8 cellular contexts compared by ENCODE assay signal in genomic region chr19:36215276-36216171, GRCh38. TPM values are rescaled to one million over a fixed set of nuclear protein-coding genes. Genes with fewer than 3 reads are reported as not detected.
A peak's percentile ranks its signal among the peaks of the same experiment; 100 is the strongest.
DNase-seq lines count a peak whose midpoint lies in the region; ATAC-seq and TF ChIP-seq lines count a peak whose summit lies in the region.

No MANE protein-coding gene starts in this region.

- TF ChIP-seq RAD21 in Ishikawa (IDR thresholded peaks at IDR 0.05; ENCODE audit: low read depth): no peak

- peaks cover 14% of the 10 kb centered on the region for H3K36me3 ChIP-seq in left ventricle myocardium inferior

- H3K4me3 ChIP-seq in left ventricle myocardium inferior: peak overlapping the region; percentile 97
- peak overlapping the region; percentile 51 to 89 (median 70) for H3K4me3 ChIP-seq in skin epidermis

- H3K27ac ChIP-seq in left ventricle myocardium inferior (replicated peaks) (peak overlapping the region; percentile 97), skin epidermis (peak overlapping the region; percentile 44 to 97 (median 92))

- peaks cover 54% of the 10 kb centered on the region for H3K4me1 ChIP-seq in left ventricle myocardium inferior

- CTCF ChIA-PET in WTC11 (lab: Charles Lee): interaction anchor here (1.2 to 1.5 kb wide), 5 partner anchors 25 to 88 kb away, joined by 3 to 13 read pairs (median 6); no protein-coding TSS in a partner anchor

- no peak for TF ChIP-seq CTCF in WTC11 (IDR thresholded peaks at IDR 0.05)
- no peak for TF ChIP-seq CTCF in left ventricle myocardium inferior (IDR thresholded peaks at IDR 0.05; ENCODE audit: borderline replicate concordance)

- ATAC-seq in WTC11: no peak
- ATAC-seq in esophagus mucosa: no peak

- intact Hi-C loops in left ventricle myocardium inferior (cut with micrococcal nuclease): no loop called here

- no peak; the same call in 1 of the 2 replicates for TF ChIP-seq EP300 in Ishikawa (IDR thresholded peaks at IDR 0.05; ENCODE audit: borderline replicate concordance)

- H3K27ac Mint-ChIP-seq in WTC11: no peak overlapping the region; the same call in none of the 2 replicates

- POLR2A ChIA-PET in WTC11 (lab: Charles Lee): no interaction called here

- H3K27me3 ChIP-seq in left ventricle myocardium inferior (ENCODE audit: low read depth): no peaks in the 10 kb centered on the region

- no peaks in the 10 kb centered on the region for H3K27me3 Mint-ChIP-seq in WTC11 (ENCODE audit: low read depth)

- peaks cover 23% of the 10 kb centered on the region for H3K4me1 Mint-ChIP-seq in WTC11

- H3K4me3 Mint-ChIP-seq in WTC11: no peak overlapping the region

- H3K9me3 Mint-ChIP-seq in WTC11: no peaks in the 10 kb centered on the region

- peaks cover 16% of the 10 kb centered on the region for H3K36me3 Mint-ChIP-seq in WTC11

- DNase-seq in NCI-H2171 treated with DMSO at 0.1 percent for 48 hours (lab: John Stamatoyannopoulos, UW) (peak; percentile 38), NCI-H2171 (lab: John Stamatoyannopoulos, UW) (no peak), WTC11 (ENCODE audit: low spot score) (no peak), left ventricle myocardium inferior (no peak), mucosa of gallbladder (ENCODE audit: low spot score) (no peak)

- H3K9me3 ChIP-seq in left ventricle myocardium inferior (replicated peaks): no peaks in the 10 kb centered on the region

TF ChIP-seq in Ishikawa, 13 proteins besides CTCF, POLR2A, EP300 and RAD21:
- no peak for TF ChIP-seq EGR1 (IDR thresholded peaks at IDR 0.05)
- no peak for TF ChIP-seq MAX (IDR thresholded peaks at IDR 0.05)
- no peak for TF ChIP-seq YY1 (IDR thresholded peaks at IDR 0.05; ENCODE audit: low read depth)
- no peak for TF ChIP-seq NFIC (IDR thresholded peaks at IDR 0.05)
- no peak for TF ChIP-seq ZBTB7A (IDR thresholded peaks at IDR 0.05; ENCODE audit: low read depth)
- TF ChIP-seq TAF1 (IDR thresholded peaks at IDR 0.05; ENCODE audit: low read depth): peak; percentile 7; the same call in 1 of the 2 replicates
- TF ChIP-seq, protein P1, sequence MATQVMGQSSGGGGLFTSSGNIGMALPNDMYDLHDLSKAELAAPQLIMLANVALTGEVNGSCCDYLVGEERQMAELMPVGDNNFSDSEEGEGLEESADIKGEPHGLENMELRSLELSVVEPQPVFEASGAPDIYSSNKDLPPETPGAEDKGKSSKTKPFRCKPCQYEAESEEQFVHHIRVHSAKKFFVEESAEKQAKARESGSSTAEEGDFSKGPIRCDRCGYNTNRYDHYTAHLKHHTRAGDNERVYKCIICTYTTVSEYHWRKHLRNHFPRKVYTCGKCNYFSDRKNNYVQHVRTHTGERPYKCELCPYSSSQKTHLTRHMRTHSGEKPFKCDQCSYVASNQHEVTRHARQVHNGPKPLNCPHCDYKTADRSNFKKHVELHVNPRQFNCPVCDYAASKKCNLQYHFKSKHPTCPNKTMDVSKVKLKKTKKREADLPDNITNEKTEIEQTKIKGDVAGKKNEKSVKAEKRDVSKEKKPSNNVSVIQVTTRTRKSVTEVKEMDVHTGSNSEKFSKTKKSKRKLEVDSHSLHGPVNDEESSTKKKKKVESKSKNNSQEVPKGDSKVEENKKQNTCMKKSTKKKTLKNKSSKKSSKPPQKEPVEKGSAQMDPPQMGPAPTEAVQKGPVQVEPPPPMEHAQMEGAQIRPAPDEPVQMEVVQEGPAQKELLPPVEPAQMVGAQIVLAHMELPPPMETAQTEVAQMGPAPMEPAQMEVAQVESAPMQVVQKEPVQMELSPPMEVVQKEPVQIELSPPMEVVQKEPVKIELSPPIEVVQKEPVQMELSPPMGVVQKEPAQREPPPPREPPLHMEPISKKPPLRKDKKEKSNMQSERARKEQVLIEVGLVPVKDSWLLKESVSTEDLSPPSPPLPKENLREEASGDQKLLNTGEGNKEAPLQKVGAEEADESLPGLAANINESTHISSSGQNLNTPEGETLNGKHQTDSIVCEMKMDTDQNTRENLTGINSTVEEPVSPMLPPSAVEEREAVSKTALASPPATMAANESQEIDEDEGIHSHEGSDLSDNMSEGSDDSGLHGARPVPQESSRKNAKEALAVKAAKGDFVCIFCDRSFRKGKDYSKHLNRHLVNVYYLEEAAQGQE (IDR thresholded peaks at IDR 0.05; ENCODE audit: low read depth): no peak
- TF ChIP-seq FOXM1 (IDR thresholded peaks at IDR 0.05; ENCODE audit: borderline replicate concordance, low read depth): no peak
- 0 out of 2 replicates have a peak, but pooled peaks have one; percentile 20 for TF ChIP-seq CREB1 (IDR thresholded peaks at IDR 0.05; ENCODE audit: low read depth)
- TF ChIP-seq, protein P2, sequence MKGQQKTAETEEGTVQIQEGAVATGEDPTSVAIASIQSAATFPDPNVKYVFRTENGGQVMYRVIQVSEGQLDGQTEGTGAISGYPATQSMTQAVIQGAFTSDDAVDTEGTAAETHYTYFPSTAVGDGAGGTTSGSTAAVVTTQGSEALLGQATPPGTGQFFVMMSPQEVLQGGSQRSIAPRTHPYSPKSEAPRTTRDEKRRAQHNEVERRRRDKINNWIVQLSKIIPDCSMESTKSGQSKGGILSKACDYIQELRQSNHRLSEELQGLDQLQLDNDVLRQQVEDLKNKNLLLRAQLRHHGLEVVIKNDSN (IDR thresholded peaks at IDR 0.05): no peak
- TF ChIP-seq TEAD4 (IDR thresholded peaks at IDR 0.05): no peak

TF ChIP-seq in WTC11, 78 proteins besides CTCF, POLR2A, EP300 and RAD21:
- TF ChIP-seq PRRX2 (CRISPR knock-in tag; IDR thresholded peaks at IDR 0.05) (0 out of 2 replicates have a peak, but pooled peaks have one; percentile 9), EMX1 (CRISPR knock-in tag; IDR thresholded peaks at IDR 0.05) (0 out of 2 replicates have a peak, but pooled peaks have one; percentile 35), RORB (CRISPR knock-in tag; IDR thresholded peaks at IDR 0.05) (0 out of 2 replicates have a peak, but pooled peaks have one; percentile 27), SMAD3 (CRISPR knock-in tag; IDR thresholded peaks at IDR 0.05; ENCODE audit: borderline replicate concordance) (0 out of 2 replicates have a peak, but pooled peaks have one; percentile 63)
- TF ChIP-seq, protein P2 (CRISPR knock-in tag; IDR thresholded peaks at IDR 0.05): no peak
- TF ChIP-seq, protein P3, sequence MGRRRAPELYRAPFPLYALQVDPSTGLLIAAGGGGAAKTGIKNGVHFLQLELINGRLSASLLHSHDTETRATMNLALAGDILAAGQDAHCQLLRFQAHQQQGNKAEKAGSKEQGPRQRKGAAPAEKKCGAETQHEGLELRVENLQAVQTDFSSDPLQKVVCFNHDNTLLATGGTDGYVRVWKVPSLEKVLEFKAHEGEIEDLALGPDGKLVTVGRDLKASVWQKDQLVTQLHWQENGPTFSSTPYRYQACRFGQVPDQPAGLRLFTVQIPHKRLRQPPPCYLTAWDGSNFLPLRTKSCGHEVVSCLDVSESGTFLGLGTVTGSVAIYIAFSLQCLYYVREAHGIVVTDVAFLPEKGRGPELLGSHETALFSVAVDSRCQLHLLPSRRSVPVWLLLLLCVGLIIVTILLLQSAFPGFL (CRISPR knock-in tag; IDR thresholded peaks at IDR 0.05; ENCODE audit: borderline replicate concordance): no peak
TF ChIP-seq in WTC11: peak in this region for 4.

RNA-seq across cellular contexts. Expression of gene ZNF146, which starts 0.6 kb away (rescaled TPM):
- 122 to 128 TPM (median 124 TPM) in 3 replicates for total RNA-seq in WTC11 (2021)
- total RNA-seq in left ventricle myocardium inferior: 30.4 TPM
- 40.2 TPM for total RNA-seq in mucosa of gallbladder
- total RNA-seq in esophagus mucosa: 35.9 TPM

RNA-seq across cellular contexts. Expression of gene ZNF565, which starts 1.1 kb away (rescaled TPM):
- total RNA-seq in WTC11 (2021) (2.5 to 3.0 TPM (median 2.8 TPM) in 3 replicates), left ventricle myocardium inferior (4.4 TPM), mucosa of gallbladder (5.3 TPM), esophagus mucosa (2.1 TPM)
